Comparison of ENCODE assay signal across 1 cellular context in genomic region chr6:11363881-11364576, GRCh38.
TF ChIP-seq lines count a peak whose summit lies in the region.

No MANE protein-coding gene starts in this region.

TF ChIP-seq in HepG2, 621 proteins besides CTCF, POLR2A, EP300 and RAD21 (continued from another document):
- no peak for TF ChIP-seq STAT6 (CRISPR knock-in tag; IDR thresholded peaks at IDR 0.05; ENCODE audit: borderline replicate concordance)
- TF ChIP-seq, protein P1, sequence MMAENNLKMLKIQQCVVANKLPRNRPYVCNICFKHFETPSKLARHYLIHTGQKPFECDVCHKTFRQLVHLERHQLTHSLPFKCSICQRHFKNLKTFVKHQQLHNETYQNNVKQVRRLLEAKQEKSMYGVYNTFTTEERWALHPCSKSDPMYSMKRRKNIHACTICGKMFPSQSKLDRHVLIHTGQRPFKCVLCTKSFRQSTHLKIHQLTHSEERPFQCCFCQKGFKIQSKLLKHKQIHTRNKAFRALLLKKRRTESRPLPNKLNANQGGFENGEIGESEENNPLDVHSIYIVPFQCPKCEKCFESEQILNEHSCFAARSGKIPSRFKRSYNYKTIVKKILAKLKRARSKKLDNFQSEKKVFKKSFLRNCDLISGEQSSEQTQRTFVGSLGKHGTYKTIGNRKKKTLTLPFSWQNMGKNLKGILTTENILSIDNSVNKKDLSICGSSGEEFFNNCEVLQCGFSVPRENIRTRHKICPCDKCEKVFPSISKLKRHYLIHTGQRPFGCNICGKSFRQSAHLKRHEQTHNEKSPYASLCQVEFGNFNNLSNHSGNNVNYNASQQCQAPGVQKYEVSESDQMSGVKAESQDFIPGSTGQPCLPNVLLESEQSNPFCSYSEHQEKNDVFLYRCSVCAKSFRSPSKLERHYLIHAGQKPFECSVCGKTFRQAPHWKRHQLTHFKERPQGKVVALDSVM (CRISPR knock-in tag; IDR thresholded peaks at IDR 0.05) = no peak
- TF ChIP-seq, protein P2, sequence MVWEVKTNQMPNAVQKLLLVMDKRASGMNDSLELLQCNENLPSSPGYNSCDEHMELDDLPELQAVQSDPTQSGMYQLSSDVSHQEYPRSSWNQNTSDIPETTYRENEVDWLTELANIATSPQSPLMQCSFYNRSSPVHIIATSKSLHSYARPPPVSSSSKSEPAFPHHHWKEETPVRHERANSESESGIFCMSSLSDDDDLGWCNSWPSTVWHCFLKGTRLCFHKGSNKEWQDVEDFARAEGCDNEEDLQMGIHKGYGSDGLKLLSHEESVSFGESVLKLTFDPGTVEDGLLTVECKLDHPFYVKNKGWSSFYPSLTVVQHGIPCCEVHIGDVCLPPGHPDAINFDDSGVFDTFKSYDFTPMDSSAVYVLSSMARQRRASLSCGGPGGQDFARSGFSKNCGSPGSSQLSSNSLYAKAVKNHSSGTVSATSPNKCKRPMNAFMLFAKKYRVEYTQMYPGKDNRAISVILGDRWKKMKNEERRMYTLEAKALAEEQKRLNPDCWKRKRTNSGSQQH (CRISPR knock-in tag; IDR thresholded peaks at IDR 0.05; ENCODE audit: low read depth) = no peak
